In the genomic region with DNA sequence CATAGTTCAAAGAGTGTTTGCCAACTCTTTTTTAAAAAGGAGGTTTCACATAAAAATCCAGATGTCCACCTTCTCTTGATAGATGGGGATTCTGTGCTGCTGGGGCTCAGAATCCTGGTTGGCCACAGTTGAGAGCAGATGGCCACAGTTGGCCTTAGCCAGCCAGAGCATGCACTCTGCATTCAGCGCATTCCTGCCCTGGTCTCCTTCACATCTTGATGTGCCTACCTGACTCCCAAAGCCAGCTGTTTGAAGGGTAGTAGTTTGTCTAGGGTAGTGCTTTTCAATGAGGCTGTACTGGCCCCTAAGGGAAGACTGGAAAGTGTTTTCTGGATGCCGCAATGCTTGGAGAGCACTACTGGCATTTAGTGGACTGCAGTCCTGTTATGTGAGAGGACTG, we compare ENCODE assay signal across 20 cellular contexts.
"Had no signal": no experiment of that assay in that cellular context is flagged by ENCODE, and none has a peak within 500 bp of the region (broad histone marks: within the 10 kb centered on the region; RNA-seq: fewer than 3 reads in every experiment).

No MANE protein-coding gene starts in this region.

- H3K4me3 Mint-ChIP-seq: dendritic cell treated with granulocyte-macrophage colony-stimulating factor and Interleukin-4, amounts not matched to agents 40 ng/mL and 50 ng/mL, for 4 days; effector memory CD8-positive, alpha-beta T cell; mesothelial cell of epicardium; neural crest cell; type B pancreatic cell had no signal

- H3K9me3 Mint-ChIP-seq: mesothelial cell of epicardium, neural crest cell, type B pancreatic cell had no signal

- H3K4me3 ChIP-seq: esophagus muscularis mucosa, gastrocnemius medialis, pancreas, suprapubic skin, thyroid gland had no signal

- H3K36me3 ChIP-seq: esophagus muscularis mucosa, gastrocnemius medialis, pancreas, suprapubic skin, thyroid gland had no signal

- ATAC-seq: effector memory CD8-positive, alpha-beta T cell; gastrocnemius medialis; left colon; natural killer cell; pancreas; right cardiac atrium had no signal

- H3K27ac Mint-ChIP-seq: dendritic cell treated with granulocyte-macrophage colony-stimulating factor and Interleukin-4, amounts not matched to agents 40 ng/mL and 50 ng/mL, for 4 days; effector memory CD8-positive, alpha-beta T cell; mesothelial cell of epicardium; natural killer cell; progenitor cell of endocrine pancreas; type B pancreatic cell had no signal

- H3K4me1 ChIP-seq: gastrocnemius medialis, suprapubic skin, thyroid gland had no signal

- H3K9me3 ChIP-seq: esophagus muscularis mucosa, gastrocnemius medialis, pancreas, suprapubic skin, thyroid gland had no signal

- H3K4me1 Mint-ChIP-seq: neural crest cell had no signal

- H3K27ac ChIP-seq: epithelial cell of prostate, esophagus muscularis mucosa, gastrocnemius medialis, pancreas, suprapubic skin, thyroid gland had no signal

- H3K27me3 Mint-ChIP-seq: dendritic cell treated with granulocyte-macrophage colony-stimulating factor and Interleukin-4, amounts not matched to agents 40 ng/mL and 50 ng/mL, for 4 days; effector memory CD8-positive, alpha-beta T cell; progenitor cell of endocrine pancreas had no signal

- DNase-seq: effector memory CD8-positive, alpha-beta T cell; gastrocnemius medialis; left colon; mammary epithelial cell; natural killer cell; nucleus accumbens; pancreas; right cardiac atrium; small intestine; stimulated activated CD4-positive, alpha-beta T cell treated with anti-CD3 and anti-CD28 coated beads, Interleukin-2, amount 100 ng/mL, for 48 hours; stimulated activated naive CD4-positive, alpha-beta T cell treated with Interleukin-2 at 50 U/mL for 16 hours; thyroid gland had no signal

- H3K27me3 ChIP-seq: esophagus muscularis mucosa, gastrocnemius medialis, pancreas, suprapubic skin, thyroid gland had no signal

- H3K36me3 Mint-ChIP-seq: mesothelial cell of epicardium, type B pancreatic cell had no signal
